9 cellular contexts compared by ENCODE assay signal in the genomic region with DNA sequence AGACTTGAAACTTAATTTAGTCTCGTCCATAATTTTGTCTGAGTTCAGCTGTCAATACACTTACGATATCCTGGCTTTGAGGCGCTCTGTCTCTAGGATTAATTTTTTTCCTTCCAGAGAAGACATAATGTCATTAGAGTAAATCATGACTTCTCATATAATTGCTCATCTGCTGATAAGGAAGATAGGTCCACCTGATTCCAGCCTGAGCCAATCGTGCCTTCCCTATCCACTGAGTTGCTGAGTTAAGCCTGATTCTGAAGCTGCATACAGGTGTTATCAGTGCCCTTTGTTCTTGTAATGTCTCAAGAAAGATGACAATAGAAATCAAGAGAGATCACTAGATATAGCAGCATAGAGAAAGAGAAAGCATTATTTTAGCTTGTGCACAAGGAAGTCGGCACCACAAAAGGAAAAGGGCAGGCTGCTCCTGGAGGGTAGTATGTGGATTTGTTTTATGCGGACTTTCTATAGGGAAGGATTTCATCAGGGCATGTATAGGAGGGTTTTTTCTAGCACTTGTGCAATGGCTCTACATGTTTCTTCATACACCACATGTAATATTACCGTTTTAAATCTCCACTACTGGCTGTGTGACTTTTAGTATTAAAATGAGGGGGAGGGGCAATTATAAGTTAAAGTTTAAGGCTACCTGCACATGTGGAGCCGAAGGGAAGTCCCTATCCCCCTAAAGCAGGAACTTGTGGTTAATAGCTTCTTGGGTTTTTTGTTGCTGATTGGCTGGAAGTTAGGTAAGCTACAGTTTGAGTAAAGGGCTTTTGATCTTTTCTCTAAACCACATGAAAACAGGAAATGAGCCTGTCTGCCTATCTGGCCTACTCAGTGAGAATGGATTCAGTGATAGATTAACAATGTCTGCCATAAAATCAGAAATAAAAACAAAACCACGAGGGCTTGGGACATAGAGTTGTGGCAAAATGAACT.
DNase-seq lines count a peak whose midpoint lies in the region; ATAC-seq, FAIRE-seq and TF ChIP-seq lines count a peak whose summit lies in the region.
"Had no signal": no experiment of that assay in that cellular context is flagged by ENCODE, and none has a peak within 500 bp of the region (broad histone marks: within the 10 kb centered on the region; RNA-seq: fewer than 3 reads in every experiment).

No MANE protein-coding gene starts in this region.

- H3K27ac Mint-ChIP-seq in activated T-helper 17 cell treated with anti-CD3 and anti-CD28 coated beads, Interleukin-2, amount 50 U/mL, for 72 hours = peak overlapping the region; percentile 87
- peak overlapping the region; percentile 29 for H3K27ac Mint-ChIP-seq in nephron progenitor cell

- H3K9me3 ChIP-seq in adrenal gland (replicated peaks in 1 of 3) = no peaks in the 10 kb centered on the region

- DNase-seq in H54 (ENCODE audit: insufficient read length, low spot score) (no peak), M059J (ENCODE audit: low read depth) (peak; percentile 28), nephron progenitor cell (no peak), adrenal gland (no peak), NCI-H128 (lab: John Stamatoyannopoulos, UW; ENCODE audit: unreplicated experiment) (no peak), sciatic nerve (ENCODE audit: low spot score) (no peak)

- no peaks in the 10 kb centered on the region for H3K27me3 Mint-ChIP-seq in activated T-helper 17 cell treated with anti-CD3 and anti-CD28 coated beads, Interleukin-2, amount 50 U/mL, for 72 hours
- no peaks in the 10 kb centered on the region for H3K27me3 Mint-ChIP-seq in nephron progenitor cell (ENCODE audit: low read depth, poor library complexity)

- no peak overlapping the region for H3K4me3 ChIP-seq in adrenal gland
- H3K4me3 ChIP-seq: upper lobe of left lung had no signal

- TF ChIP-seq CTCF in nephron progenitor cell (IDR thresholded peaks at IDR 0.05) (no peak), adrenal gland (IDR thresholded peaks at IDR 0.05) (no peak)

- H3K4me3 Mint-ChIP-seq in activated T-helper 17 cell treated with anti-CD3 and anti-CD28 coated beads, Interleukin-2, amount 50 U/mL, for 72 hours = peak overlapping the region; percentile 72
- no peak overlapping the region for H3K4me3 Mint-ChIP-seq in nephron progenitor cell

- WGBS in adrenal gland, 4 donors = 59 to 64% (median 63%) methylated on average over 9 of the region's 9 CpGs

- no peaks in the 10 kb centered on the region for H3K36me3 Mint-ChIP-seq in activated T-helper 17 cell treated with anti-CD3 and anti-CD28 coated beads, Interleukin-2, amount 50 U/mL, for 72 hours (ENCODE audit: low read depth)
- H3K36me3 Mint-ChIP-seq in nephron progenitor cell (ENCODE audit: low read depth) = peaks cover 6% of the 10 kb centered on the region

- H3K27ac ChIP-seq in adrenal gland = no peak overlapping the region

- H3K4me1 ChIP-seq in adrenal gland (replicated peaks in 1 of 2) = no peaks in the 10 kb centered on the region
- H3K4me1 ChIP-seq: upper lobe of left lung had no signal

- no peaks in the 10 kb centered on the region for H3K36me3 ChIP-seq in adrenal gland (replicated peaks in 1 of 2)
- H3K36me3 ChIP-seq: upper lobe of left lung had no signal

- ATAC-seq in GM18502 (IDR thresholded peaks at IDR 0.05; ENCODE audit: poor library complexity, unreplicated experiment) (peak; percentile 98), sciatic nerve (no peak)
- ATAC-seq in activated T-helper 17 cell treated with anti-CD3 and anti-CD28 coated beads, Interleukin-2, amount 50 U/mL, for 72 hours (replicated peaks) = peak; percentile 96

- peaks cover 23% of the 10 kb centered on the region for H3K9me3 Mint-ChIP-seq in activated T-helper 17 cell treated with anti-CD3 and anti-CD28 coated beads, Interleukin-2, amount 50 U/mL, for 72 hours
- peaks cover 10% of the 10 kb centered on the region for H3K9me3 Mint-ChIP-seq in nephron progenitor cell

- TF ChIP-seq POLR2A in H54 (IDR thresholded peaks at IDR 0.05; ENCODE audit: low read depth, low read length) (no peak), adrenal gland (IDR thresholded peaks at IDR 0.05) (no peak)

- intact Hi-C loops in adrenal gland (cut with DNase I) (no loop called here), sciatic nerve (cut with DNase I) (no loop called here)

- peak; percentile 43 for FAIRE-seq in H54 (lab: Jason Lieb, UNC)

- peaks cover 24% of the 10 kb centered on the region for H3K4me1 Mint-ChIP-seq in activated T-helper 17 cell treated with anti-CD3 and anti-CD28 coated beads, Interleukin-2, amount 50 U/mL, for 72 hours
- no peaks in the 10 kb centered on the region for H3K4me1 Mint-ChIP-seq in nephron progenitor cell

- H3K27me3 ChIP-seq in adrenal gland = no peaks in the 10 kb centered on the region
- H3K27me3 ChIP-seq: upper lobe of left lung had no signal
